ENCODE assay signal across 1 cellular context in genomic region chr13:50912851-50913250, GRCh38.
TF ChIP-seq lines count a peak whose summit lies in the region.

No MANE protein-coding gene starts in this region.

TF ChIP-seq in endothelial cell of umbilical vein, 7 proteins besides CTCF, POLR2A, EP300 and RAD21 (continued from another document):
- no peak for TF ChIP-seq GATA2 (IDR thresholded peaks at IDR 0.05; ENCODE audit: insufficient read depth, insufficient read length, low read depth, low read length)
- no peak for TF ChIP-seq POLR2AphosphoS5 (IDR thresholded peaks at IDR 0.05; ENCODE audit: insufficient read depth, low read depth, low read length)
